8 cellular contexts compared by ENCODE assay signal in genomic region chr13:38348890-38349289, GRCh38. TPM values are rescaled to one million over a fixed set of nuclear protein-coding genes. Genes with fewer than 3 reads are reported as not detected.
DNase-seq lines count a peak whose midpoint lies in the region; ATAC-seq and TF ChIP-seq lines count a peak whose summit lies in the region.

No MANE protein-coding gene starts in this region.

- no peaks in the 10 kb centered on the region for H3K27me3 ChIP-seq in BJ (ENCODE audit: control insufficient read depth, insufficient read depth, low read length)
- no peaks in the 10 kb centered on the region for H3K27me3 ChIP-seq in duodenal mucosa (ENCODE audit: control insufficient read depth in 1 of 2, insufficient read depth in 2 of 2, low read length in 2 of 2)
- no peaks in the 10 kb centered on the region for H3K27me3 ChIP-seq in mononuclear cell (ENCODE audit: insufficient read depth, low read length)
- no peaks in the 10 kb centered on the region for H3K27me3 ChIP-seq in stomach smooth muscle (ENCODE audit: control insufficient read depth in 1 of 2, insufficient read depth in 2 of 2, low read length in 2 of 2)

- H3K4me1 ChIP-seq in duodenal mucosa (ENCODE audit: control insufficient read depth in 1 of 2, insufficient read depth in 2 of 2, low read length in 2 of 2) (peaks cover 12 to 21% of the 10 kb centered on the region in 2 donors), mononuclear cell (ENCODE audit: insufficient read depth, low read length) (peaks cover 16% of the 10 kb centered on the region), stomach smooth muscle (ENCODE audit: control insufficient read depth, insufficient read depth, low read length) (peaks cover 12% of the 10 kb centered on the region)

- H3K4me3 ChIP-seq in BJ (ENCODE audit: low read depth, low read length) (peak overlapping the region; percentile 93), duodenal mucosa (ENCODE audit: low read depth in 1 of 2, low read length in 2 of 2) (peak overlapping the region; percentile 81 to 96), mononuclear cell (ENCODE audit: low read length) (peak overlapping the region; percentile 76), stomach smooth muscle (ENCODE audit: low read length in 2 of 2) (peak overlapping the region; percentile 92 to 99)

- H3K27ac Mint-ChIP-seq in T-helper 2 cell treated with Interferon-gamma antibody and Interleukin-4, amounts not matched to agents 5 μg/mL and 100 μg/mL, for 36 hours: peak overlapping the region; percentile 100

- H3K9ac ChIP-seq in duodenal mucosa (ENCODE audit: low read depth in 1 of 2, low read length in 2 of 2): peak overlapping the region; percentile 44 to 77
- H3K9ac ChIP-seq in stomach smooth muscle (ENCODE audit: low read length in 2 of 2): peak overlapping the region; percentile 48 to 98

- CTCF ChIA-PET in BJ (lab: Yijun Ruan, JAX): interaction anchor here (0.7 to 1.0 kb wide), 3 partner anchors 52 to 479 kb away, joined by 3 read pairs; partner anchors contain the start of gene TRPC4

- H3K36me3 Mint-ChIP-seq in T-helper 2 cell treated with Interferon-gamma antibody and Interleukin-4, amounts not matched to agents 5 μg/mL and 100 μg/mL, for 36 hours (ENCODE audit: low read depth): peaks cover 19% of the 10 kb centered on the region

- ATAC-seq in GM19025 (IDR thresholded peaks at IDR 0.05; ENCODE audit: low read depth, unreplicated experiment) (peak; percentile 6), HG03196 (IDR thresholded peaks at IDR 0.05; ENCODE audit: unreplicated experiment) (peak; percentile 8)

- no peaks in the 10 kb centered on the region for H3K9me3 Mint-ChIP-seq in T-helper 2 cell treated with Interferon-gamma antibody and Interleukin-4, amounts not matched to agents 5 μg/mL and 100 μg/mL, for 36 hours

- no peaks in the 10 kb centered on the region for H3K9me3 ChIP-seq in duodenal mucosa (ENCODE audit: control insufficient read depth in 1 of 2, low read length in 2 of 2)
- H3K9me3 ChIP-seq in mononuclear cell (ENCODE audit: low read depth, low read length): no peaks in the 10 kb centered on the region
- no peaks in the 10 kb centered on the region for H3K9me3 ChIP-seq in stomach smooth muscle (ENCODE audit: control insufficient read depth in 2 of 2, low read length in 2 of 2)

- POLR2A ChIA-PET in BJ (lab: Charles Lee): interaction anchor here (0.8 kb wide), 1 partner anchor 50 kb away, joined by 3 read pairs; no protein-coding TSS in a partner anchor

- peaks cover 29% of the 10 kb centered on the region for H3K4me1 Mint-ChIP-seq in T-helper 2 cell treated with Interferon-gamma antibody and Interleukin-4, amounts not matched to agents 5 μg/mL and 100 μg/mL, for 36 hours (ENCODE audit: low read depth)

- peaks cover 3% of the 10 kb centered on the region for H3K27me3 Mint-ChIP-seq in T-helper 2 cell treated with Interferon-gamma antibody and Interleukin-4, amounts not matched to agents 5 μg/mL and 100 μg/mL, for 36 hours (ENCODE audit: low read depth)

- DNase-seq in BJ (ENCODE audit: low read depth) (no peak), NCI-H2196 treated with DMSO at 0.1 percent for 48 hours (lab: John Stamatoyannopoulos, UW; ENCODE audit: unreplicated experiment) (no peak)
- peak; percentile 59 for DNase-seq in T-helper 2 cell treated with Interferon-gamma antibody and Interleukin-4, amounts not matched to agents 5 μg/mL and 100 μg/mL, for 36 hours (ENCODE audit: low spot score)

- no peak for TF ChIP-seq CTCF in BJ (IDR thresholded peaks at IDR 0.05; ENCODE audit: insufficient read depth, low read depth, low read length)

- H3K36me3 ChIP-seq in BJ (ENCODE audit: control insufficient read depth, insufficient read depth, low read length) (no peaks in the 10 kb centered on the region; the same call in 1 of the 2 replicates), duodenal mucosa (ENCODE audit: control insufficient read depth in 1 of 2, insufficient read depth in 2 of 2, low read length in 2 of 2) (peaks cover 0 to 2% of the 10 kb centered on the region in 2 donors), stomach smooth muscle (ENCODE audit: control insufficient read depth in 2 of 2, insufficient read depth in 2 of 2, low read length in 2 of 2) (peaks cover 0 to 7% of the 10 kb centered on the region in 2 donors)

- peak overlapping the region; percentile 98 for H3K4me3 Mint-ChIP-seq in T-helper 2 cell treated with Interferon-gamma antibody and Interleukin-4, amounts not matched to agents 5 μg/mL and 100 μg/mL, for 36 hours

- H3K27ac ChIP-seq in duodenal mucosa (ENCODE audit: low read depth, low read length) (peak overlapping the region; percentile 53), stomach smooth muscle (ENCODE audit: low read length) (peak overlapping the region; percentile 0)

RNA-seq across cellular contexts. Expression of gene UFM1, which starts 0.8 kb away (rescaled TPM):
- 31.6 and 63.7 TPM in 2 replicates for polyA plus RNA-seq in BJ (2011; rRNA removed)
- 32.5 and 38.5 TPM in 2 replicates for polyA minus RNA-seq in BJ (2011; rRNA and poly(A)+ RNA removed)
- total RNA-seq in mononuclear cell: 110 TPM
